Comparison of ENCODE assay signal across 16 cellular contexts in the genomic region with DNA sequence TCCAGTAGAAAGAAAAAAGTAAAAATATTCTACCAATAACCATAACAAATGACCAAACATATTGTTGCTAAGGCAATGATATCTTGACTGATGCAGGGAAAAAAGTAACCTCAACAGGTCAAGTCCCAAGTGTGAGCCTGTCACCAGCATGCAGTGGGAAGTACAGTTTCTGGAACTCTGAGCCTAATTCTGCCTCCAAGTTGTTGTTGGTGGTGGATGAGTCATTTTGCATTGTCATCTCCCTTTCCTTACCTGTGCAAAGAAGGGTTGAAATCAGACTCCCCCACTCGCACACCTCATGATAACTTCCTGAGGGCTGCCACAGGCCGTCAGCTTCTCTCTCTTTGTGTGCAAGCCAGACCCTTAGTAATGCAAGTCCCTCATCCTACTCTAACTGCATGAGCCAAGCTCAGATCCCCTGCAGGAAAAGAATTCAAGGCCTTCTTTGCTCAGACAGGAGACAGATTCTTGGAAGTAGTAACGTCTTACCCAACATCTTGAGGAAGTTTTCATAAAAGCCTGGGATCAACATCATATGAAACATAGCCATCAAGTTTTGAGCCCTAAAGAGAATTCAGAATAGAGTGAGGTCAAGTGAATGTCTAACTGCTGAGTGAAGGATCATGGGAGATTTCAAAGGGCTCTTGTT.
DNase-seq lines count a peak whose midpoint lies in the region; ATAC-seq, FAIRE-seq and TF ChIP-seq lines count a peak whose summit lies in the region.
"Had no signal": no experiment of that assay in that cellular context is flagged by ENCODE, and none has a peak within 500 bp of the region (broad histone marks: within the 10 kb centered on the region; RNA-seq: fewer than 3 reads in every experiment).

No MANE protein-coding gene starts in this region.

- FAIRE-seq in A549 (lab: Jason Lieb, UNC) (peak; percentile 63), keratinocyte (lab: Jason Lieb, UNC) (peak; percentile 93)
- FAIRE-seq: GM12892 had no signal

- intact Hi-C loops in tibial artery (cut with DNase I; ENCODE audit: low total_unique reads), result loop anchor here (10.0 kb wide), 1 partner anchor 97 kb away; no protein-coding TSS in a partner anchor

- H4K20me1 ChIP-seq in keratinocyte (ENCODE audit: control insufficient read depth, extremely low read depth, insufficient read depth, low read length), result no peaks in the 10 kb centered on the region

- 70% methylated on average over 3 of the region's 3 CpGs for WGBS in A549 (ENCODE audit: missing lambda C conversion rate)

- no peaks in the 10 kb centered on the region for H3K9me1 ChIP-seq in keratinocyte (ENCODE audit: control insufficient read depth, extremely low read depth, insufficient read depth, low read length)

- no peak for TF ChIP-seq CTCF in A549 (IDR thresholded peaks at IDR 0.05)
- no peak for TF ChIP-seq CTCF in cardiac fibroblast (IDR thresholded peaks at IDR 0.05; ENCODE audit: low read depth, low read length)
- TF ChIP-seq CTCF in keratinocyte (optimal IDR thresholded peaks at IDR 0.05 in 1 of 3, IDR thresholded peaks at IDR 0.05 in 1 of 3, conservative IDR thresholded peaks at IDR 0.05 in 1 of 3; ENCODE audit: extremely low read depth in 1 of 3, insufficient read depth in 2 of 3, low read length in 3 of 3), result no peak
- TF ChIP-seq CTCF in tibial artery (IDR thresholded peaks at IDR 0.05), result no peak

- H3K9me3 ChIP-seq in A549 (peaks cover 12% of the 10 kb centered on the region), keratinocyte (ENCODE audit: control insufficient read depth, low read depth, low read length) (no peaks in the 10 kb centered on the region), tibial artery (no peaks in the 10 kb centered on the region)

- H3K27me3 ChIP-seq in keratinocyte (ENCODE audit: control insufficient read depth, extremely low read depth, insufficient read depth, low read length) (no peaks in the 10 kb centered on the region), tibial artery (no peaks in the 10 kb centered on the region)

- H3K4me3 ChIP-seq in A549 (no peak overlapping the region), cardiac fibroblast (replicated peaks in 1 of 2; ENCODE audit: low read depth in 2 of 2, low read length in 2 of 2) (no peak overlapping the region), keratinocyte (ENCODE audit: control insufficient read depth in 2 of 3, extremely low read depth in 1 of 3, insufficient read depth in 2 of 3, low read depth in 1 of 3, low read length in 3 of 3) (no peak overlapping the region), tibial artery (no peak overlapping the region)
- H3K4me3 ChIP-seq: GM23248 had no signal

- no peaks in the 10 kb centered on the region for H3K79me2 ChIP-seq in keratinocyte (ENCODE audit: control insufficient read depth, insufficient read depth, low read length)

- TF ChIP-seq POLR2A in A549 (IDR thresholded peaks at IDR 0.05; ENCODE audit: low read length), result no peak

- H3K9ac ChIP-seq in keratinocyte (ENCODE audit: control insufficient read depth, extremely low read depth, insufficient read depth, low read length), result no peak overlapping the region
- H3K9ac ChIP-seq: GM23248 had no signal

- ATAC-seq in A549, result no peak
- ATAC-seq in HG03175 (IDR thresholded peaks at IDR 0.05; ENCODE audit: unreplicated experiment), result no peak
- no peak for ATAC-seq in HG02798 (IDR thresholded peaks at IDR 0.05; ENCODE audit: poor library complexity, unreplicated experiment)

- H2AFZ ChIP-seq in keratinocyte (ENCODE audit: control insufficient read depth, low read length), result peak overlapping the region; percentile 45
- H2AFZ ChIP-seq: GM23248 had no signal

- POLR2A ChIA-PET in A549 (lab: Yijun Ruan, JAX), result no interaction called here

- TF ChIP-seq RAD21 in A549 (conservative IDR thresholded peaks at IDR 0.05 in 1 of 2, IDR thresholded peaks at IDR 0.05 in 1 of 2), result no peak

- H3K36me3 ChIP-seq in keratinocyte (ENCODE audit: control insufficient read depth in 2 of 2, extremely low read depth in 1 of 2, insufficient read depth in 2 of 2, low read length in 2 of 2) (no peaks in the 10 kb centered on the region), tibial artery (no peaks in the 10 kb centered on the region)

- dilution Hi-C loops in keratinocyte (cut with MboI; ENCODE audit: extremely low pct_ligation_motif_present, low sequenced_read_pairs), result no loop called here

- H3K4me1 ChIP-seq in A549 (peaks cover 49% of the 10 kb centered on the region), keratinocyte (ENCODE audit: control insufficient read depth, extremely low read depth, insufficient read depth, low read length) (peaks cover 39% of the 10 kb centered on the region), tibial artery (peaks cover 6 to 52% (median 23%) of the 10 kb centered on the region in 4 donors)

- CTCF ChIA-PET in A549 (lab: Yijun Ruan, JAX), result interaction anchor here (1.1 to 5.1 kb wide), 4 partner anchors 16 to 259 kb away, joined by 3 to 30 read pairs (median 6); no protein-coding TSS in a partner anchor

- no peak for TF ChIP-seq EP300 in A549 (IDR thresholded peaks at IDR 0.05)

- H3K4me2 ChIP-seq in A549, result no peak overlapping the region
- no peak overlapping the region for H3K4me2 ChIP-seq in keratinocyte (ENCODE audit: control insufficient read depth, extremely low read depth, insufficient read depth, low read depth, low read length)

- H3K27ac ChIP-seq in A549 (peak overlapping the region; percentile 77 to 97), keratinocyte (ENCODE audit: control insufficient read depth, insufficient read depth, low read length) (peak overlapping the region; percentile 38), tibial artery (no peak overlapping the region)
- H3K27ac ChIP-seq: GM23248 had no signal

- DNase-seq in A549 (ENCODE audit: low read depth in 1 of 2, low spot score in 1 of 2) (peak in 1 of 2 experiments; percentile 37), M059J (ENCODE audit: low read depth) (peak; percentile 51), cardiac fibroblast (ENCODE audit: low read depth in 2 of 2) (peak; percentile 6 to 79), keratinocyte (ENCODE audit: low read depth, low spot score) (no peak), tibial artery (no peak)
- DNase-seq: AML-193, COR-L47, GM23248, IMR-90, Kasumi-1, NCI-H1930, NCI-H446, OCI-M1 had no signal

TF ChIP-seq in A549, 52 proteins besides CTCF, POLR2A, EP300 and RAD21:
- TF ChIP-seq FOSL2 (IDR thresholded peaks at IDR 0.05) (no peak), FOSL2 (CRISPR knock-in tag; IDR thresholded peaks at IDR 0.05) (peak; percentile 35; the same call in 1 of the 2 replicates), FOXS1 (CRISPR knock-in tag; IDR thresholded peaks at IDR 0.05) (no peak), MAFK (IDR thresholded peaks at IDR 0.05; ENCODE audit: partially characterized antibody) (peak; percentile 63), HOXB13 (CRISPR knock-in tag; IDR thresholded peaks at IDR 0.05; ENCODE audit: low read depth) (no peak), POLR2AphosphoS2 (conservative IDR thresholded peaks at IDR 0.05; ENCODE audit: low read length) (no peak)

Comparison
In these comparisons a context has a peak if more than half of its experiments do, and no peak if none do; other contexts are left out.
1. DNase-seq: peak in M059J (single experiment) and cardiac fibroblast (2 of 2); none in keratinocyte (single experiment) and tibial artery (0 of 2).
2. H3K27ac ChIP-seq: peak in A549 (2 of 2) and keratinocyte (single experiment); none in tibial artery (0 of 2).